1 cellular context compared by ENCODE assay signal in genomic region chr13:60396783-60397692, GRCh38.
TF ChIP-seq lines count a peak whose summit lies in the region.

TDRD3 (plus strand) TSS chr13:60397220; CDS start chr13:60397365, 145 bp downstream.

TF ChIP-seq in HepG2, 621 proteins besides CTCF, POLR2A, EP300 and RAD21 (continued from another document and continues in another):
- TF ChIP-seq, protein P1, sequence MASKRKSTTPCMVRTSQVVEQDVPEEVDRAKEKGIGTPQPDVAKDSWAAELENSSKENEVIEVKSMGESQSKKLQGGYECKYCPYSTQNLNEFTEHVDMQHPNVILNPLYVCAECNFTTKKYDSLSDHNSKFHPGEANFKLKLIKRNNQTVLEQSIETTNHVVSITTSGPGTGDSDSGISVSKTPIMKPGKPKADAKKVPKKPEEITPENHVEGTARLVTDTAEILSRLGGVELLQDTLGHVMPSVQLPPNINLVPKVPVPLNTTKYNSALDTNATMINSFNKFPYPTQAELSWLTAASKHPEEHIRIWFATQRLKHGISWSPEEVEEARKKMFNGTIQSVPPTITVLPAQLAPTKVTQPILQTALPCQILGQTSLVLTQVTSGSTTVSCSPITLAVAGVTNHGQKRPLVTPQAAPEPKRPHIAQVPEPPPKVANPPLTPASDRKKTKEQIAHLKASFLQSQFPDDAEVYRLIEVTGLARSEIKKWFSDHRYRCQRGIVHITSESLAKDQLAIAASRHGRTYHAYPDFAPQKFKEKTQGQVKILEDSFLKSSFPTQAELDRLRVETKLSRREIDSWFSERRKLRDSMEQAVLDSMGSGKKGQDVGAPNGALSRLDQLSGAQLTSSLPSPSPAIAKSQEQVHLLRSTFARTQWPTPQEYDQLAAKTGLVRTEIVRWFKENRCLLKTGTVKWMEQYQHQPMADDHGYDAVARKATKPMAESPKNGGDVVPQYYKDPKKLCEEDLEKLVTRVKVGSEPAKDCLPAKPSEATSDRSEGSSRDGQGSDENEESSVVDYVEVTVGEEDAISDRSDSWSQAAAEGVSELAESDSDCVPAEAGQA (IDR thresholded peaks at IDR 0.05; ENCODE audit: low read depth) = no peak
- TF ChIP-seq, protein P1 (CRISPR knock-in tag; IDR thresholded peaks at IDR 0.05; ENCODE audit: borderline replicate concordance) = 0 out of 2 replicates have a peak, but pooled peaks have one; percentile 10
- TF ChIP-seq ZNF574 (CRISPR knock-in tag; IDR thresholded peaks at IDR 0.05) = 0 out of 2 replicates have a peak, but pooled peaks have one; percentile 18
- TF ChIP-seq ZNF790 (CRISPR knock-in tag; IDR thresholded peaks at IDR 0.05; ENCODE audit: borderline replicate concordance) = no peak
- no peak for TF ChIP-seq CBFB (CRISPR knock-in tag; IDR thresholded peaks at IDR 0.05)
- TF ChIP-seq ZNF7 (CRISPR knock-in tag; IDR thresholded peaks at IDR 0.05) = no peak
- TF ChIP-seq ZHX1 (CRISPR knock-in tag; IDR thresholded peaks at IDR 0.05; ENCODE audit: low read depth) = no peak
- TF ChIP-seq ZNF781 (CRISPR knock-in tag; IDR thresholded peaks at IDR 0.05; ENCODE audit: borderline replicate concordance, not compliant biosample characterization) = no peak
- TF ChIP-seq U2AF1 (optimal IDR thresholded peaks at IDR 0.05; ENCODE audit: low read depth, low read length) = peak; percentile 54
- 0 out of 2 replicates have a peak, but pooled peaks have one; percentile 2 for TF ChIP-seq ZSCAN21 (CRISPR knock-in tag; IDR thresholded peaks at IDR 0.05; ENCODE audit: borderline replicate concordance)
- no peak for TF ChIP-seq ZNF282 (IDR thresholded peaks at IDR 0.05; ENCODE audit: partially characterized antibody)
- peak; percentile 58; the same call in 1 of the 2 replicates for TF ChIP-seq ZNF580 (CRISPR knock-in tag; IDR thresholded peaks at IDR 0.05; ENCODE audit: borderline replicate concordance, low read depth)
- no peak for TF ChIP-seq ZNF674 (CRISPR knock-in tag; IDR thresholded peaks at IDR 0.05; ENCODE audit: low read depth)
- TF ChIP-seq, protein P2, sequence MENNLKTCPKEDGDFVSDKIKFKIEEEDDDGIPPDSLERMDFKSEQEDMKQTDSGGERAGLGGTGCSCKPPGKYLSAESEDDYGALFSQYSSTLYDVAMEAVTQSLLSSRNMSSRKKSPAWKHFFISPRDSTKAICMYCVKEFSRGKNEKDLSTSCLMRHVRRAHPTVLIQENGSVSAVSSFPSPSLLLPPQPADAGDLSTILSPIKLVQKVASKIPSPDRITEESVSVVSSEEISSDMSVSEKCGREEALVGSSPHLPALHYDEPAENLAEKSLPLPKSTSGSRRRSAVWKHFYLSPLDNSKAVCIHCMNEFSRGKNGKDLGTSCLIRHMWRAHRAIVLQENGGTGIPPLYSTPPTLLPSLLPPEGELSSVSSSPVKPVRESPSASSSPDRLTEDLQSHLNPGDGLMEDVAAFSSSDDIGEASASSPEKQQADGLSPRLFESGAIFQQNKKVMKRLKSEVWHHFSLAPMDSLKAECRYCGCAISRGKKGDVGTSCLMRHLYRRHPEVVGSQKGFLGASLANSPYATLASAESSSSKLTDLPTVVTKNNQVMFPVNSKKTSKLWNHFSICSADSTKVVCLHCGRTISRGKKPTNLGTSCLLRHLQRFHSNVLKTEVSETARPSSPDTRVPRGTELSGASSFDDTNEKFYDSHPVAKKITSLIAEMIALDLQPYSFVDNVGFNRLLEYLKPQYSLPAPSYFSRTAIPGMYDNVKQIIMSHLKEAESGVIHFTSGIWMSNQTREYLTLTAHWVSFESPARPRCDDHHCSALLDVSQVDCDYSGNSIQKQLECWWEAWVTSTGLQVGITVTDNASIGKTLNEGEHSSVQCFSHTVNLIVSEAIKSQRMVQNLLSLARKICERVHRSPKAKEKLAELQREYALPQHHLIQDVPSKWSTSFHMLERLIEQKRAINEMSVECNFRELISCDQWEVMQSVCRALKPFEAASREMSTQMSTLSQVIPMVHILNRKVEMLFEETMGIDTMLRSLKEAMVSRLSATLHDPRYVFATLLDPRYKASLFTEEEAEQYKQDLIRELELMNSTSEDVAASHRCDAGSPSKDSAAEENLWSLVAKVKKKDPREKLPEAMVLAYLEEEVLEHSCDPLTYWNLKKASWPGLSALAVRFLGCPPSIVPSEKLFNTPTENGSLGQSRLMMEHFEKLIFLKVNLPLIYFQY (CRISPR knock-in tag; IDR thresholded peaks at IDR 0.05; ENCODE audit: borderline replicate concordance) = peak; percentile 49; the same call in 1 of the 2 replicates
- no peak for TF ChIP-seq SIN3B (IDR thresholded peaks at IDR 0.05; ENCODE audit: low read length)
- no peak for TF ChIP-seq ZNF569 (CRISPR knock-in tag; IDR thresholded peaks at IDR 0.05; ENCODE audit: borderline replicate concordance)
- TF ChIP-seq, protein P3, sequence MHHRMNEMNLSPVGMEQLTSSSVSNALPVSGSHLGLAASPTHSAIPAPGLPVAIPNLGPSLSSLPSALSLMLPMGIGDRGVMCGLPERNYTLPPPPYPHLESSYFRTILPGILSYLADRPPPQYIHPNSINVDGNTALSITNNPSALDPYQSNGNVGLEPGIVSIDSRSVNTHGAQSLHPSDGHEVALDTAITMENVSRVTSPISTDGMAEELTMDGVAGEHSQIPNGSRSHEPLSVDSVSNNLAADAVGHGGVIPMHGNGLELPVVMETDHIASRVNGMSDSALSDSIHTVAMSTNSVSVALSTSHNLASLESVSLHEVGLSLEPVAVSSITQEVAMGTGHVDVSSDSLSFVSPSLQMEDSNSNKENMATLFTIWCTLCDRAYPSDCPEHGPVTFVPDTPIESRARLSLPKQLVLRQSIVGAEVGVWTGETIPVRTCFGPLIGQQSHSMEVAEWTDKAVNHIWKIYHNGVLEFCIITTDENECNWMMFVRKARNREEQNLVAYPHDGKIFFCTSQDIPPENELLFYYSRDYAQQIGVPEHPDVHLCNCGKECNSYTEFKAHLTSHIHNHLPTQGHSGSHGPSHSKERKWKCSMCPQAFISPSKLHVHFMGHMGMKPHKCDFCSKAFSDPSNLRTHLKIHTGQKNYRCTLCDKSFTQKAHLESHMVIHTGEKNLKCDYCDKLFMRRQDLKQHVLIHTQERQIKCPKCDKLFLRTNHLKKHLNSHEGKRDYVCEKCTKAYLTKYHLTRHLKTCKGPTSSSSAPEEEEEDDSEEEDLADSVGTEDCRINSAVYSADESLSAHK (CRISPR knock-in tag; IDR thresholded peaks at IDR 0.05; ENCODE audit: borderline replicate concordance) = 0 out of 2 replicates have a peak, but pooled peaks have one; percentile 81
- TF ChIP-seq, protein P4, sequence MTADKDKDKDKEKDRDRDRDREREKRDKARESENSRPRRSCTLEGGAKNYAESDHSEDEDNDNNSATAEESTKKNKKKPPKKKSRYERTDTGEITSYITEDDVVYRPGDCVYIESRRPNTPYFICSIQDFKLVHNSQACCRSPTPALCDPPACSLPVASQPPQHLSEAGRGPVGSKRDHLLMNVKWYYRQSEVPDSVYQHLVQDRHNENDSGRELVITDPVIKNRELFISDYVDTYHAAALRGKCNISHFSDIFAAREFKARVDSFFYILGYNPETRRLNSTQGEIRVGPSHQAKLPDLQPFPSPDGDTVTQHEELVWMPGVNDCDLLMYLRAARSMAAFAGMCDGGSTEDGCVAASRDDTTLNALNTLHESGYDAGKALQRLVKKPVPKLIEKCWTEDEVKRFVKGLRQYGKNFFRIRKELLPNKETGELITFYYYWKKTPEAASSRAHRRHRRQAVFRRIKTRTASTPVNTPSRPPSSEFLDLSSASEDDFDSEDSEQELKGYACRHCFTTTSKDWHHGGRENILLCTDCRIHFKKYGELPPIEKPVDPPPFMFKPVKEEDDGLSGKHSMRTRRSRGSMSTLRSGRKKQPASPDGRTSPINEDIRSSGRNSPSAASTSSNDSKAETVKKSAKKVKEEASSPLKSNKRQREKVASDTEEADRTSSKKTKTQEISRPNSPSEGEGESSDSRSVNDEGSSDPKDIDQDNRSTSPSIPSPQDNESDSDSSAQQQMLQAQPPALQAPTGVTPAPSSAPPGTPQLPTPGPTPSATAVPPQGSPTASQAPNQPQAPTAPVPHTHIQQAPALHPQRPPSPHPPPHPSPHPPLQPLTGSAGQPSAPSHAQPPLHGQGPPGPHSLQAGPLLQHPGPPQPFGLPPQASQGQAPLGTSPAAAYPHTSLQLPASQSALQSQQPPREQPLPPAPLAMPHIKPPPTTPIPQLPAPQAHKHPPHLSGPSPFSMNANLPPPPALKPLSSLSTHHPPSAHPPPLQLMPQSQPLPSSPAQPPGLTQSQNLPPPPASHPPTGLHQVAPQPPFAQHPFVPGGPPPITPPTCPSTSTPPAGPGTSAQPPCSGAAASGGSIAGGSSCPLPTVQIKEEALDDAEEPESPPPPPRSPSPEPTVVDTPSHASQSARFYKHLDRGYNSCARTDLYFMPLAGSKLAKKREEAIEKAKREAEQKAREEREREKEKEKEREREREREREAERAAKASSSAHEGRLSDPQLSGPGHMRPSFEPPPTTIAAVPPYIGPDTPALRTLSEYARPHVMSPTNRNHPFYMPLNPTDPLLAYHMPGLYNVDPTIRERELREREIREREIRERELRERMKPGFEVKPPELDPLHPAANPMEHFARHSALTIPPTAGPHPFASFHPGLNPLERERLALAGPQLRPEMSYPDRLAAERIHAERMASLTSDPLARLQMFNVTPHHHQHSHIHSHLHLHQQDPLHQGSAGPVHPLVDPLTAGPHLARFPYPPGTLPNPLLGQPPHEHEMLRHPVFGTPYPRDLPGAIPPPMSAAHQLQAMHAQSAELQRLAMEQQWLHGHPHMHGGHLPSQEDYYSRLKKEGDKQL (CRISPR knock-in tag; IDR thresholded peaks at IDR 0.05; ENCODE audit: low read depth) = no peak
- TF ChIP-seq HIVEP1 (CRISPR knock-in tag; IDR thresholded peaks at IDR 0.05) = no peak
- TF ChIP-seq, protein P5, sequence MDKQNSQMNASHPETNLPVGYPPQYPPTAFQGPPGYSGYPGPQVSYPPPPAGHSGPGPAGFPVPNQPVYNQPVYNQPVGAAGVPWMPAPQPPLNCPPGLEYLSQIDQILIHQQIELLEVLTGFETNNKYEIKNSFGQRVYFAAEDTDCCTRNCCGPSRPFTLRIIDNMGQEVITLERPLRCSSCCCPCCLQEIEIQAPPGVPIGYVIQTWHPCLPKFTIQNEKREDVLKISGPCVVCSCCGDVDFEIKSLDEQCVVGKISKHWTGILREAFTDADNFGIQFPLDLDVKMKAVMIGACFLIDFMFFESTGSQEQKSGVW (CRISPR knock-in tag; IDR thresholded peaks at IDR 0.05; ENCODE audit: borderline replicate concordance) = no peak
- TF ChIP-seq ZNF20 (CRISPR knock-in tag; IDR thresholded peaks at IDR 0.05) = no peak
